8 cellular contexts compared by ENCODE assay signal in the genomic region with DNA sequence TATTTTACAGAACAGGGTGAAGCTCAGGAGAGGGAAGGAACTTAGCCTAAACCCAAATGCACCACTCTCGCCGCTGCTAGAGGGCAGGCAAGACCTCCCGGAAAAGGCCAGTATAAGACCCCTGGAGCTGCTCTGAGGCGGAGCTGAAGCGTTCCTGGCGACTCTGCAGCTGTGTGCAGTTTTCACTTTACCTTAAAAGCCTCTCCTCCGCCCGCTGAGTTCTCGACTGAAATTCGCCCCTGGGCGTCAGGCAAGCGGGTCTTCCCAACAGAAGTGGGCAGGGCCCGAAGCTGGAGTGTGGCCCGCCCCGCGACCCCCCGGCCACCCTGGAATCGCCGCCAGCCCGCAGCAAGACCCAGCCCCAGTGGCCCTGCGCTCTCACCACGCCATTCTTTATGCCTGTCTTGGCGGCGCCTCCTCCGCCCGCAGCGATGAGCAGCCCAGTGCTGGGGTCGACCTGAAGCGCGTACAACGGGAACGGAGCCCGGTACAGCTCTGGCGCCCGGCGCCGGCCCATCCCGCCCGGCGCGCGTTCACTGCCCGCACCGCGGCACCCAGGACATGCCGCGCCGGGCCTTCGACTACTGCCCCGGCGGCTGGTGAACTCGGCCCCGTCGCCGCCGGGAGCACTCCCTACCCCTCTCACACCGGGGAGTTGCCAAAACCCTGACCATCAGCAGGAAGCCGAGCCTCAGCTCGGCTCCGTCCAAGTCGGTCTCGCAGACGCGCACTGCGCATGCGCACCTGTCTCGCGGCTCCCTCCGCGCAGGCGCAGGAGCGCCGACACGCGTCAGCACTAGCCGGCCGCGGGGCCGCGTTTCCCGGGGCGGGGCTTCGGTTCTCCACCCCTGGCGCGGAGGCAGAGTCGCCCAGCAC. TPM values are rescaled to one million over a fixed set of nuclear protein-coding genes. Genes with fewer than 3 reads are reported as not detected.
DNase-seq lines count a peak whose midpoint lies in the region; ATAC-seq, FAIRE-seq and TF ChIP-seq lines count a peak whose summit lies in the region.

PREB (minus strand) TSS at position 732 of the 876 bp plus-strand sequence; CDS start at position 517, 215 bp downstream.

- FAIRE-seq in small intestine (lab: Jason Lieb, UNC) = no peak

- H3K27me3 ChIP-seq in A673 (replicated peaks; ENCODE audit: insufficient read depth, low read depth, low read length, poor library complexity) (no peaks in the 10 kb centered on the region), breast epithelium (no peaks in the 10 kb centered on the region), iPS-20b (ENCODE audit: insufficient read depth, low read length) (no peaks in the 10 kb centered on the region), small intestine (ENCODE audit: control insufficient read depth in 2 of 2, insufficient read depth in 2 of 2, low read length in 2 of 2) (no peaks in the 10 kb centered on the region)

- no peaks in the 10 kb centered on the region for H3K9me3 ChIP-seq in A673 (ENCODE audit: low read depth, low read length, poor library complexity, severe bottlenecking)
- no peaks in the 10 kb centered on the region for H3K9me3 ChIP-seq in breast epithelium
- H3K9me3 ChIP-seq in iPS-20b (ENCODE audit: insufficient read depth, low read depth, low read length) = no peaks in the 10 kb centered on the region
- H3K9me3 ChIP-seq in small intestine (ENCODE audit: control insufficient read depth, low read depth) = no peaks in the 10 kb centered on the region

- peak within 1 kb of the TSS; percentile 90 for H3K9ac ChIP-seq in iPS-20b (ENCODE audit: low read depth, low read length)

- ATAC-seq in GM18868 (IDR thresholded peaks at IDR 0.05; ENCODE audit: unreplicated experiment) = peak; percentile 85
- peak; percentile 78 for ATAC-seq in HG03108 (IDR thresholded peaks at IDR 0.05; ENCODE audit: unreplicated experiment)

- TF ChIP-seq POLR2A in breast epithelium (IDR thresholded peaks at IDR 0.05) = peak; percentile 80

- DNase-seq in A673 (ENCODE audit: low spot score) (peak; percentile 98), NCI-H2196 treated with DMSO at 0.1 percent for 48 hours (lab: John Stamatoyannopoulos, UW; ENCODE audit: unreplicated experiment) (peak; percentile 86), breast epithelium (ENCODE audit: low spot score in 2 of 2) (peak; percentile 94 to 97), small intestine (peak; percentile 97)

- POLR2A ChIA-PET in A673 (lab: Charles Lee; ENCODE audit: low non-redundant PET) = no interaction called here

- H3K4me3 ChIP-seq in A673 (ENCODE audit: low read depth, low read length, poor library complexity, severe bottlenecking) (peak within 1 kb of the TSS; percentile 81), breast epithelium (peak within 1 kb of the TSS; percentile 92 to 99 (median 99)), iPS-20b (ENCODE audit: low read length) (peak within 1 kb of the TSS; percentile 83), small intestine (ENCODE audit: low read depth in 1 of 2, low read length in 2 of 2) (peak within 1 kb of the TSS; percentile 80 to 89)

- intact Hi-C loops in A673 (cut with micrococcal nuclease; ENCODE audit: unreplicated experiment) = no loop called here
- intact Hi-C loops in breast epithelium (cut with DNase I; ENCODE audit: low total_unique reads) = no loop called here

- H3K4me1 ChIP-seq in A673 (ENCODE audit: insufficient read depth, low read length, poor library complexity, severe bottlenecking) (peaks cover 7% of the 10 kb centered on the region), breast epithelium (peaks cover 7 to 10% of the 10 kb centered on the region in 2 donors), iPS-20b (ENCODE audit: insufficient read depth, low read length) (peaks cover 8% of the 10 kb centered on the region), small intestine (ENCODE audit: control insufficient read depth in 2 of 2, insufficient read depth in 1 of 2, low read depth in 1 of 2, low read length in 1 of 2) (peaks cover 3 to 7% of the 10 kb centered on the region in 2 donors)

- TF ChIP-seq CTCF in A673 (conservative IDR thresholded peaks at IDR 0.05; ENCODE audit: low read depth, low read length) = peak; percentile 30; the same call in 1 of the 2 replicates
- no peak for TF ChIP-seq CTCF in VCaP (conservative IDR thresholded peaks at IDR 0.05)
- TF ChIP-seq CTCF in breast epithelium (IDR thresholded peaks at IDR 0.05) = no peak

- 0 to 1% (median 0%) methylated on average over 83 to 86 of the region's 86 CpGs for WGBS in small intestine, 3 donors

- BruUV-seq in A673 (replicated peaks; lab: Mats Ljungman, UMichigan) = no TSS peak

- H3K36me3 ChIP-seq in A673 (ENCODE audit: insufficient read depth, low read length, poor library complexity, severe bottlenecking) (peaks cover 29% of the 10 kb centered on the region), breast epithelium (no peaks in the 10 kb centered on the region), iPS-20b (ENCODE audit: insufficient read depth, low read depth, low read length) (peaks cover 36% of the 10 kb centered on the region), small intestine (ENCODE audit: control insufficient read depth in 2 of 2, insufficient read depth in 2 of 2, low read length in 2 of 2) (peaks cover 9 to 11% of the 10 kb centered on the region in 2 donors)

- H3K27ac ChIP-seq in A673 (ENCODE audit: low read depth, low read length, poor library complexity, severe bottlenecking) (peak within 1 kb of the TSS; percentile 81), VCaP (peak within 1 kb of the TSS; percentile 84), breast epithelium (peak within 1 kb of the TSS; percentile 88 to 92), iPS-20b (ENCODE audit: low read length) (peak within 1 kb of the TSS; percentile 42), small intestine (ENCODE audit: low read depth in 1 of 2, low read length in 1 of 2) (peak within 1 kb of the TSS; percentile 65 to 90)

- CTCF ChIA-PET in A673 (lab: Charles Lee) = interaction anchor here (0.6 to 1.2 kb wide), 4 partner anchors 48 to 322 kb away, joined by 3 to 9 read pairs (median 5); no protein-coding TSS in a partner anchor

RNA-seq across cellular contexts. Expression of gene PREB, which starts in this region (rescaled TPM):
- 52.7 and 53.8 TPM in 2 replicates for total RNA-seq in A673 (2021)
- 100 to 1,000 TPM in 1 of 3 donors, 10 to 100 TPM in 2; 51.5 to 113 (median 69.4) TPM for total RNA-seq in breast epithelium
- 10 to 100 TPM; 48.7 to 76.0 (median 52.7) TPM for polyA plus RNA-seq in small intestine

Comparison
In these comparisons a context has a peak if more than half of its experiments do, and no peak if none do; other contexts are left out.
1. Peak in every context shown above with its lines: DNase-seq, ATAC-seq, H3K4me3 ChIP-seq and H3K27ac ChIP-seq.